Comparison of ENCODE assay signal across 17 cellular contexts in genomic region chr14:76022991-76023390, GRCh38. TPM values are rescaled to one million over a fixed set of nuclear protein-coding genes. Genes with fewer than 3 reads are reported as not detected.
DNase-seq lines count a peak whose midpoint lies in the region; TF ChIP-seq lines count a peak whose summit lies in the region.
"Had no signal": no experiment of that assay in that cellular context is flagged by ENCODE, and none has a peak within 500 bp of the region (broad histone marks: within the 10 kb centered on the region; RNA-seq: fewer than 3 reads in every experiment).

No MANE protein-coding gene starts in this region.

- H2AFZ ChIP-seq in mammary epithelial cell (ENCODE audit: low read depth, low read length), result no peak overlapping the region

- no peak overlapping the region for H3K9ac ChIP-seq in mammary epithelial cell (ENCODE audit: insufficient read depth, low read length)
- H3K9ac ChIP-seq: BLaER1 had no signal

- intact Hi-C loops in mammary epithelial cell (cut with micrococcal nuclease), result no loop called here
- intact Hi-C loops in breast epithelium (cut with DNase I; ENCODE audit: low total_unique reads), result no loop called here
- intact Hi-C loops in posterior cingulate gyrus (cut with DNase I), result no loop called here
- intact Hi-C loops in uterus (cut with DNase I; ENCODE audit: low total_unique reads), result no loop called here

- dilution Hi-C loops in mammary epithelial cell (cut with HindIII; ENCODE audit: low sequenced_read_pairs), result no loop called here

- 100% methylated on average over 2 of the region's 2 CpGs for WGBS in mammary epithelial cell (ENCODE audit: low coverage, missing lambda C conversion rate)

- BruUV-seq in mammary epithelial cell (replicated peaks; lab: Mats Ljungman, UMichigan), result no TSS peak

- peaks cover 9% of the 10 kb centered on the region for H3K79me2 ChIP-seq in mammary epithelial cell (ENCODE audit: insufficient read depth, low read length)

- H3K4me1 ChIP-seq in mammary epithelial cell (ENCODE audit: insufficient read depth, low read length), result no peaks in the 10 kb centered on the region
- H3K4me1 ChIP-seq in breast epithelium, result no peaks in the 10 kb centered on the region
- no peaks in the 10 kb centered on the region for H3K4me1 ChIP-seq in uterus
- H3K4me1 ChIP-seq: BLaER1, Caco-2 had no signal

- DNase-seq in mammary epithelial cell, result peak; percentile 32
- DNase-seq in breast epithelium (ENCODE audit: low spot score in 2 of 2), result no peak
- peak; percentile 84 for DNase-seq in NCI-H526 treated with DMSO at 0.1 percent for 48 hours (lab: John Stamatoyannopoulos, UW)
- peak; percentile 27 for DNase-seq in epithelial cell of prostate (ENCODE audit: low read depth, low spot score)
- DNase-seq in kidney tubule cell (ENCODE audit: low spot score), result peak; percentile 7
- DNase-seq in posterior cingulate gyrus, result no peak
- DNase-seq in NCI-H2081 (lab: John Stamatoyannopoulos, UW), result no peak
- no peak for DNase-seq in uterus
- DNase-seq: 8988T; AML-193; Caco-2; CD8-positive, alpha-beta memory T cell; DMS79; GDM1; GOT3; H9 had no signal

- in situ Hi-C loops in mammary epithelial cell (cut with MboI; ENCODE audit: low sequenced_read_pairs in 2 of 2), result no loop called here

- CTCF ChIA-PET in mammary epithelial cell (lab: Charles Lee; ENCODE audit: low non-redundant PET), result no interaction called here

- H3K27ac ChIP-seq in mammary epithelial cell (ENCODE audit: insufficient read depth, low read depth, low read length) (no peak overlapping the region), breast epithelium (no peak overlapping the region), epithelial cell of prostate (peak overlapping the region; percentile 54), uterus (no peak overlapping the region)
- H3K27ac ChIP-seq: BLaER1 had no signal

- H3K4me3 ChIP-seq in mammary epithelial cell (replicated peaks in 1 of 3; ENCODE audit: insufficient read depth in 1 of 3, low read depth in 2 of 3, low read length in 3 of 3) (no peak overlapping the region), breast epithelium (no peak overlapping the region), uterus (no peak overlapping the region)
- H3K4me3 ChIP-seq: BLaER1 had no signal

- H3K4me2 ChIP-seq in mammary epithelial cell (ENCODE audit: insufficient read depth, low read depth, low read length), result no peak overlapping the region
- H3K4me2 ChIP-seq: BLaER1 had no signal

- H3K27me3 ChIP-seq in mammary epithelial cell (ENCODE audit: insufficient read depth, low read length), result no peaks in the 10 kb centered on the region
- H3K27me3 ChIP-seq in breast epithelium, result no peaks in the 10 kb centered on the region
- H3K27me3 ChIP-seq in uterus, result no peaks in the 10 kb centered on the region
- H3K27me3 ChIP-seq: BLaER1 had no signal

- TF ChIP-seq CTCF in mammary epithelial cell (conservative IDR thresholded peaks at IDR 0.05 in 1 of 2, IDR thresholded peaks at IDR 0.05 in 1 of 2; ENCODE audit: extremely low read depth in 1 of 2, insufficient read depth in 1 of 2, low read depth in 1 of 2, low read length in 2 of 2) (no peak), breast epithelium (IDR thresholded peaks at IDR 0.05) (no peak), uterus (IDR thresholded peaks at IDR 0.05) (no peak)

- H3K36me3 ChIP-seq in mammary epithelial cell (ENCODE audit: insufficient read depth, low read length), result peaks cover 5% of the 10 kb centered on the region
- H3K36me3 ChIP-seq in breast epithelium, result no peaks in the 10 kb centered on the region
- H3K36me3 ChIP-seq in uterus, result no peaks in the 10 kb centered on the region

- H4K20me1 ChIP-seq in mammary epithelial cell (ENCODE audit: insufficient read depth, low read length), result no peaks in the 10 kb centered on the region
- H4K20me1 ChIP-seq: BLaER1 had no signal

- TF ChIP-seq POLR2A in breast epithelium (IDR thresholded peaks at IDR 0.05), result no peak
- TF ChIP-seq POLR2A in uterus (IDR thresholded peaks at IDR 0.05), result no peak

- no peaks in the 10 kb centered on the region for H3K9me3 ChIP-seq in mammary epithelial cell (replicated peaks; ENCODE audit: insufficient read depth, low read length)
- peaks cover 0 to 15% of the 10 kb centered on the region in 2 donors for H3K9me3 ChIP-seq in breast epithelium
- no peaks in the 10 kb centered on the region for H3K9me3 ChIP-seq in uterus

RNA-seq across cellular contexts. Expression of gene IFT43, which starts 37.4 kb away (rescaled TPM):
- total RNA-seq in mammary epithelial cell (10 to 100 TPM; 27.3 to 33.1 TPM), breast epithelium (10 to 100 TPM; 21.4 to 47.2 (median 41.9) TPM), uterus (10 to 100 TPM; 34.2 to 75.3 (median 49.1) TPM)
- polyA plus RNA-seq in mammary epithelial cell, result 32.1 TPM
- 29.5 TPM for polyA minus RNA-seq in mammary epithelial cell

RNA-seq across cellular contexts. Expression of gene TGFB3, which starts 41.2 kb away (rescaled TPM):
- total RNA-seq in mammary epithelial cell, result 1 to 10 TPM; 2.0 to 2.5 TPM
- 1.5 TPM for polyA plus RNA-seq in mammary epithelial cell
- polyA minus RNA-seq in mammary epithelial cell, result 1.4 TPM
- total RNA-seq in breast epithelium, result 10 to 100 TPM in 2 of 3 donors, 1 to 10 TPM in 1; 4.8 to 35.7 (median 24.0) TPM
- 10 to 100 TPM; 16.1 to 85.3 (median 55.0) TPM for total RNA-seq in uterus

Comparison
In these comparisons a context has a peak if more than half of its experiments do, and no peak if none do; other contexts are left out.
1. DNase-seq: peak in mammary epithelial cell (single experiment), NCI-H526 treated with DMSO at 0.1 percent for 48 hours (single experiment), epithelial cell of prostate (single experiment) and kidney tubule cell (single experiment); none in breast epithelium (0 of 2), posterior cingulate gyrus (0 of 10), NCI-H2081 (0 of 2) and uterus (0 of 2).